ENCODE assay signal across 9 cellular contexts in the genomic region with DNA sequence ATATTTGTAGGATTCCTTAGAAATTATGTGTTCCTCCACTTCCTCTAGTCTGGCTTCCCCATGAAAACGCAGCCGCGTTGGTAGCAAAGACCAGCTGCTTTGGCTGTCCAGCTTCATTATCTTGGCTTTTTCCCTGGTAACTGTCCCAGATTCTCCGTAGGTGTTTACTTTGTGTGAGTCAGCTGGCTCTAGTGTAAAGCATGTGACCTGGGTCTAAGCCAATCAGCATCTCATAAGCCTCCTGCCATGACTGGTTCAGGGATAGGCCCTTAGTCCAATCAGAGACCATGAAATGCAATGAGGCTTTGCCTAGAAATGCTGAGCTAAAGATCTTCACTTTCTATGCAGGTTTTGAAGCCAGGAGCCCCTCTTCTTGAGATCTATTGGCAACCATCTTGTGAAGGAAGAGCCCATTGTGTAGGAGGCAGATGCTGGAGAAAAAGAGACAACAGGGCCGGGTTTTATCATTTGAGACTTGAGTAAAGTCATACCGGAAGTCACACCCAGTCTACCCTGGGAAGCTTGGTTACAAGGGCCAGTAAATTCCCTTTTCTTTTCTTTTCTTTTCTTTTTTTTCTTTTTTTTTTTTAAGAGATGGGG.
A peak's percentile ranks its signal among the peaks of the same experiment; 100 is the strongest.
DNase-seq lines count a peak whose midpoint lies in the region; ATAC-seq and TF ChIP-seq lines count a peak whose summit lies in the region.
"Had no signal": no experiment of that assay in that cellular context is flagged by ENCODE, and none has a peak within 500 bp of the region (broad histone marks: within the 10 kb centered on the region; RNA-seq: fewer than 3 reads in every experiment).

No MANE protein-coding gene starts in this region.

- TF ChIP-seq CTCF in RWPE2 (IDR thresholded peaks at IDR 0.05; ENCODE audit: poor library complexity, severe bottlenecking) (no peak), gastrocnemius medialis (IDR thresholded peaks at IDR 0.05 in 4 of 5, conservative IDR thresholded peaks at IDR 0.05 in 1 of 5) (no peak), GM10248 (IDR thresholded peaks at IDR 0.05; ENCODE audit: control extremely low read depth, extremely low read depth, low read depth, missing control alignments) (no peak)

- H3K4me1 ChIP-seq in RWPE2 (ENCODE audit: insufficient read depth, poor library complexity, severe bottlenecking) (peaks cover 14% of the 10 kb centered on the region), gastrocnemius medialis (no peaks in the 10 kb centered on the region)

- CTCF ChIA-PET in GM10248 (lab: Yijun Ruan, JAX) = interaction anchor here (0.8 kb wide), 1 partner anchor 97 kb away, joined by 3 read pairs; no protein-coding TSS in a partner anchor

- in situ Hi-C loops in gastrocnemius medialis (cut with MboI; ENCODE audit: low sequenced_read_pairs in 4 of 4) = no loop called here

- POLR2A ChIA-PET in GM10248 (lab: Yijun Ruan, JAX) = no interaction called here

- H3K27me3 ChIP-seq in RWPE2 (ENCODE audit: insufficient read depth, poor library complexity, severe bottlenecking) (no peaks in the 10 kb centered on the region), gastrocnemius medialis (no peaks in the 10 kb centered on the region)

- intact Hi-C loops in gastrocnemius medialis (cut with DNase I; ENCODE audit: low total_unique reads) = no loop called here

- DNase-seq in H4 (ENCODE audit: low spot score) = peak; percentile 97
- peak; percentile 69 for DNase-seq in RWPE2 (ENCODE audit: low spot score)
- peak; percentile 93 for DNase-seq in glomerular endothelial cell (ENCODE audit: extremely low read depth, low read depth, low spot score)
- peak; percentile 51 to 69 for DNase-seq in gastrocnemius medialis
- no peak for DNase-seq in GM10248 (ENCODE audit: extremely low spot score)
- no peak for DNase-seq in amniotic stem cell (lab: John Stamatoyannopoulos, UW)
- DNase-seq in DMS114 treated with DMSO at 0.1 percent for 48 hours (lab: John Stamatoyannopoulos, UW; ENCODE audit: unreplicated experiment) = no peak

- no peak for TF ChIP-seq POLR2A in gastrocnemius medialis (IDR thresholded peaks at IDR 0.05)

- no peaks in the 10 kb centered on the region for H3K36me3 ChIP-seq in RWPE2 (ENCODE audit: low read depth)
- no peaks in the 10 kb centered on the region for H3K36me3 ChIP-seq in gastrocnemius medialis

- no peak overlapping the region for H3K4me3 ChIP-seq in RWPE2 (ENCODE audit: severe bottlenecking)
- no peak overlapping the region for H3K4me3 ChIP-seq in gastrocnemius medialis
- H3K4me3 ChIP-seq: skin epidermis had no signal

- H3K9me3 ChIP-seq in RWPE2 (ENCODE audit: severe bottlenecking) (no peaks in the 10 kb centered on the region), gastrocnemius medialis (no peaks in the 10 kb centered on the region)

- peak overlapping the region; percentile 87 for H3K27ac ChIP-seq in RWPE2 (ENCODE audit: poor library complexity, severe bottlenecking)
- peak overlapping the region in 2 of 4 donors; percentile 18 to 37 for H3K27ac ChIP-seq in gastrocnemius medialis

- peak; percentile 98 for ATAC-seq in RWPE2 (ENCODE audit: low read depth)
- ATAC-seq in gastrocnemius medialis = peak; percentile 95 to 97
- no peak for ATAC-seq in GM19455 (IDR thresholded peaks at IDR 0.05; ENCODE audit: unreplicated experiment)

Comparison
In these comparisons a context has a peak if more than half of its experiments do, and no peak if none do; other contexts are left out.
1. DNase-seq: peak in H4 (single experiment), RWPE2 (single experiment), glomerular endothelial cell (single experiment) and gastrocnemius medialis (2 of 2); none in GM10248 (single experiment), amniotic stem cell (single experiment) and DMS114 treated with DMSO at 0.1 percent for 48 hours (single experiment).